ENCODE assay signal across 1 cellular context in the genomic region with DNA sequence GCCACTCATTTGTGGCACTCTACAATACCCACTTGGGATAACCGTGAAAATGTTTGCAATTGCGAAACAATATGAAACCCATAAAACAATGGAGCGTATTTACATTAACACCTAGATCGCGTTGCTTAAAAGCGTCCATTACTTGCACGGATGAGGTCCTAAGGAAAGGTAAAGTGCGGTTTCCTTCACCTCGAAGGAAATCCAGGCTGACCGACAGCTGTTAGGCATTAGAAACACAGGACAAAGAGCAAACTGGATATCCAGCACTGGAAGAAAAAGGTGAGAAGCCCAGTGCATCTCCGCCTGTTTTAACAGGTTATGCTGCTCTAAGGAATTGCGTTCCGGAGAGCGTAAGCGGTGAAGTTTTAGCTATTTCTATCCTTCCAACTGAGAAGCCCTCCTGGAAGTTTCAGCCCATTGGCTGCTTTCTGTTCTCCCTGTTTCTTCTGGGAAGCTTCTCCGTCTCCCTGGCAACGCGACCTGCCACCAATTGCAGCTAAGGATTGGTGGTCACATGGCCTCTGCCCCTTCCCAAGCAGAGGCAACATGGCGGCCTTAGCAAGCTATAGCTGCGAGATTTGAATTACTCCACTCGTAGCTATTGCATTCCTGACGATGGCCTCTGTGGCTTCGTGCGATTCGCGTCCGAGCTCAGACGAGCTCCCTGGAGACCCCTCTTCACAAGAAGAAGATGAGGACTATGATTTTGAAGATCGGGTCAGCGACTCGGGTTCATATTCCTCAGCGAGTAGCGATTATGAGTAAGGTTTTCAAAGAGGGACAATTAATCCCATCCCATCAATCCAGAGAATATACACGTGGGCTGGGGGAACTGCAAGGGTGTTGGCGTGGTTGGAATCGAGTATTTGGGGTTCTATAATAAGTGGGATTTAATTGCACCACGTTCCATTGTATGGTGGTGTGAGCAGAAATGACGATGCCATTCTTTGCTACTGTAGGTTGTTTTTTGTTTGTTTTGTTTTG.
TF ChIP-seq lines count a peak whose summit lies in the region.

A gene (plus strand): TSS at position 538 of the 984 bp plus-strand sequence. CDS start 78 bp downstream, at position 616.

TF ChIP-seq in HepG2, 621 proteins besides CTCF, POLR2A, EP300 and RAD21 (continued from another document and continues in another):
- 0 out of 2 replicates have a peak, but pooled peaks have one; percentile 59 for TF ChIP-seq ZNF136 (CRISPR knock-in tag; IDR thresholded peaks at IDR 0.05; ENCODE audit: low read depth)
- peak; percentile 94 for TF ChIP-seq KMT2B (CRISPR knock-in tag; IDR thresholded peaks at IDR 0.05)
- peak; percentile 51; the same call in 1 of the 2 replicates for TF ChIP-seq CHD2 (IDR thresholded peaks at IDR 0.05; ENCODE audit: low read depth, low read length)
- TF ChIP-seq ZMYM4 (CRISPR knock-in tag; IDR thresholded peaks at IDR 0.05) = peak; percentile 94
- peak; percentile 96 for TF ChIP-seq SAP130 (CRISPR knock-in tag; IDR thresholded peaks at IDR 0.05; ENCODE audit: low read depth)
- TF ChIP-seq, protein P1, sequence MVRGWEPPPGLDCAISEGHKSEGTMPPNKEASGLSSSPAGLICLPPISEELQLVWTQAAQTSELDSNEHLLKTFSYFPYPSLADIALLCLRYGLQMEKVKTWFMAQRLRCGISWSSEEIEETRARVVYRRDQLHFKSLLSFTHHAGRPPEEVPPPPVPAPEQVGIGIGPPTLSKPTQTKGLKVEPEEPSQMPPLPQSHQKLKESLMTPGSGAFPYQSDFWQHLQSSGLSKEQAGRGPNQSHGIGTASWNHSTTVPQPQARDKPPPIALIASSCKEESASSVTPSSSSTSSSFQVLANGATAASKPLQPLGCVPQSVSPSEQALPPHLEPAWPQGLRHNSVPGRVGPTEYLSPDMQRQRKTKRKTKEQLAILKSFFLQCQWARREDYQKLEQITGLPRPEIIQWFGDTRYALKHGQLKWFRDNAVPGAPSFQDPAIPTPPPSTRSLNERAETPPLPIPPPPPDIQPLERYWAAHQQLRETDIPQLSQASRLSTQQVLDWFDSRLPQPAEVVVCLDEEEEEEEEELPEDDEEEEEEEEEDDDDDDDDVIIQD (CRISPR knock-in tag; IDR thresholded peaks at IDR 0.05; ENCODE audit: low read depth) = peak; percentile 66; the same call in 1 of the 2 replicates
- no peak for TF ChIP-seq ZNF552 (CRISPR knock-in tag; IDR thresholded peaks at IDR 0.05; ENCODE audit: borderline replicate concordance)
- TF ChIP-seq, protein P2, sequence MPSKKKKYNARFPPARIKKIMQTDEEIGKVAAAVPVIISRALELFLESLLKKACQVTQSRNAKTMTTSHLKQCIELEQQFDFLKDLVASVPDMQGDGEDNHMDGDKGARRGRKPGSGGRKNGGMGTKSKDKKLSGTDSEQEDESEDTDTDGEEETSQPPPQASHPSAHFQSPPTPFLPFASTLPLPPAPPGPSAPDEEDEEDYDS (CRISPR knock-in tag; IDR thresholded peaks at IDR 0.05) = peak; percentile 22; the same call in 1 of the 2 replicates
- TF ChIP-seq HCFC1 (IDR thresholded peaks at IDR 0.05; ENCODE audit: low read depth, low read length) = 0 out of 2 replicates have a peak, but pooled peaks have one; percentile 18
- TF ChIP-seq ZNF644 (CRISPR knock-in tag; IDR thresholded peaks at IDR 0.05; ENCODE audit: low read depth) = peak; percentile 89
- TF ChIP-seq AKAP8 (CRISPR knock-in tag; IDR thresholded peaks at IDR 0.05) = no peak
- no peak for TF ChIP-seq ZNF354B (CRISPR knock-in tag; IDR thresholded peaks at IDR 0.05)
- no peak; the same call in 1 of the 2 replicates for TF ChIP-seq ZNF816 (CRISPR knock-in tag; IDR thresholded peaks at IDR 0.05; ENCODE audit: borderline replicate concordance)
- TF ChIP-seq ZNF598 (CRISPR knock-in tag; IDR thresholded peaks at IDR 0.05; ENCODE audit: borderline replicate concordance) = peak; percentile 73; the same call in 1 of the 2 replicates
- 0 out of 2 replicates have a peak, but pooled peaks have one; percentile 46 for TF ChIP-seq AHR (CRISPR knock-in tag; IDR thresholded peaks at IDR 0.05)
- TF ChIP-seq POGZ (CRISPR knock-in tag; IDR thresholded peaks at IDR 0.05) = peak; percentile 83
- 0 out of 2 replicates have a peak, but pooled peaks have one; percentile 65 for TF ChIP-seq YEATS2 (CRISPR knock-in tag; IDR thresholded peaks at IDR 0.05; ENCODE audit: borderline replicate concordance)
- TF ChIP-seq PHF21A (CRISPR knock-in tag; IDR thresholded peaks at IDR 0.05) = 0 out of 2 replicates have a peak, but pooled peaks have one; percentile 29
- TF ChIP-seq ZNF30 (CRISPR knock-in tag; IDR thresholded peaks at IDR 0.05) = 0 out of 2 replicates have a peak, but pooled peaks have one; percentile 54
- TF ChIP-seq THAP11 (CRISPR knock-in tag; IDR thresholded peaks at IDR 0.05) = peak; percentile 64
- TF ChIP-seq NFYC (CRISPR knock-in tag; IDR thresholded peaks at IDR 0.05) = peak; percentile 84
- TF ChIP-seq KDM2A (CRISPR knock-in tag; IDR thresholded peaks at IDR 0.05; ENCODE audit: borderline replicate concordance, low read depth) = peak; percentile 61
- no peak for TF ChIP-seq ZNF776 (CRISPR knock-in tag; IDR thresholded peaks at IDR 0.05)
- no peak for TF ChIP-seq ZNF570 (CRISPR knock-in tag; IDR thresholded peaks at IDR 0.05; ENCODE audit: borderline replicate concordance)
- TF ChIP-seq BORCS8-MEF2B (CRISPR knock-in tag; IDR thresholded peaks at IDR 0.05) = 0 out of 2 replicates have a peak, but pooled peaks have one; percentile 30
- TF ChIP-seq, protein P3, sequence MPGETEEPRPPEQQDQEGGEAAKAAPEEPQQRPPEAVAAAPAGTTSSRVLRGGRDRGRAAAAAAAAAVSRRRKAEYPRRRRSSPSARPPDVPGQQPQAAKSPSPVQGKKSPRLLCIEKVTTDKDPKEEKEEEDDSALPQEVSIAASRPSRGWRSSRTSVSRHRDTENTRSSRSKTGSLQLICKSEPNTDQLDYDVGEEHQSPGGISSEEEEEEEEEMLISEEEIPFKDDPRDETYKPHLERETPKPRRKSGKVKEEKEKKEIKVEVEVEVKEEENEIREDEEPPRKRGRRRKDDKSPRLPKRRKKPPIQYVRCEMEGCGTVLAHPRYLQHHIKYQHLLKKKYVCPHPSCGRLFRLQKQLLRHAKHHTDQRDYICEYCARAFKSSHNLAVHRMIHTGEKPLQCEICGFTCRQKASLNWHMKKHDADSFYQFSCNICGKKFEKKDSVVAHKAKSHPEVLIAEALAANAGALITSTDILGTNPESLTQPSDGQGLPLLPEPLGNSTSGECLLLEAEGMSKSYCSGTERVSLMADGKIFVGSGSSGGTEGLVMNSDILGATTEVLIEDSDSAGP (CRISPR knock-in tag; IDR thresholded peaks at IDR 0.05; ENCODE audit: borderline replicate concordance) = peak; percentile 32; the same call in 1 of the 2 replicates
- TF ChIP-seq, protein P4, sequence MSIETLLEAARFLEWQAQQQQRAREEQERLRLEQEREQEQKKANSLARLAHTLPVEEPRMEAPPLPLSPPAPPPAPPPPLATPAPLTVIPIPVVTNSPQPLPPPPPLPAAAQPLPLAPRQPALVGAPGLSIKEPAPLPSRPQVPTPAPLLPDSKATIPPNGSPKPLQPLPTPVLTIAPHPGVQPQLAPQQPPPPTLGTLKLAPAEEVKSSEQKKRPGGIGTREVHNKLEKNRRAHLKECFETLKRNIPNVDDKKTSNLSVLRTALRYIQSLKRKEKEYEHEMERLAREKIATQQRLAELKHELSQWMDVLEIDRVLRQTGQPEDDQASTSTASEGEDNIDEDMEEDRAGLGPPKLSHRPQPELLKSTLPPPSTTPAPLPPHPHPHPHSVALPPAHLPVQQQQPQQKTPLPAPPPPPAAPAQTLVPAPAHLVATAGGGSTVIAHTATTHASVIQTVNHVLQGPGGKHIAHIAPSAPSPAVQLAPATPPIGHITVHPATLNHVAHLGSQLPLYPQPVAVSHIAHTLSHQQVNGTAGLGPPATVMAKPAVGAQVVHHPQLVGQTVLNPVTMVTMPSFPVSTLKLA (IDR thresholded peaks at IDR 0.05) = peak; percentile 57
- peak; percentile 82 for TF ChIP-seq RAD51 (IDR thresholded peaks at IDR 0.05; ENCODE audit: borderline replicate concordance)
- TF ChIP-seq JUND (CRISPR knock-in tag; IDR thresholded peaks at IDR 0.05) = 0 out of 2 replicates have a peak, but pooled peaks have one; percentile 10
- TF ChIP-seq ZFX (CRISPR knock-in tag; IDR thresholded peaks at IDR 0.05; ENCODE audit: low read depth) = peak; percentile 30; the same call in 1 of the 2 replicates
- TF ChIP-seq, protein P5, sequence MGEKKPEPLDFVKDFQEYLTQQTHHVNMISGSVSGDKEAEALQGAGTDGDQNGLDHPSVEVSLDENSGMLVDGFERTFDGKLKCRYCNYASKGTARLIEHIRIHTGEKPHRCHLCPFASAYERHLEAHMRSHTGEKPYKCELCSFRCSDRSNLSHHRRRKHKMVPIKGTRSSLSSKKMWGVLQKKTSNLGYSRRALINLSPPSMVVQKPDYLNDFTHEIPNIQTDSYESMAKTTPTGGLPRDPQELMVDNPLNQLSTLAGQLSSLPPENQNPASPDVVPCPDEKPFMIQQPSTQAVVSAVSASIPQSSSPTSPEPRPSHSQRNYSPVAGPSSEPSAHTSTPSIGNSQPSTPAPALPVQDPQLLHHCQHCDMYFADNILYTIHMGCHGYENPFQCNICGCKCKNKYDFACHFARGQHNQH (CRISPR knock-in tag; IDR thresholded peaks at IDR 0.05) = peak; percentile 40; the same call in 1 of the 2 replicates
- 0 out of 2 replicates have a peak, but pooled peaks have one; percentile 33 for TF ChIP-seq NFRKB (IDR thresholded peaks at IDR 0.05)
- TF ChIP-seq ERF (CRISPR knock-in tag; IDR thresholded peaks at IDR 0.05) = peak; percentile 32; the same call in 1 of the 2 replicates
- 0 out of 2 replicates have a peak, but pooled peaks have one; percentile 16 for TF ChIP-seq ZNF350 (CRISPR knock-in tag; IDR thresholded peaks at IDR 0.05; ENCODE audit: borderline replicate concordance, low read depth)
- no peak for TF ChIP-seq NONO (IDR thresholded peaks at IDR 0.05)
- TF ChIP-seq NONO (CRISPR knock-in tag; conservative IDR thresholded peaks at IDR 0.05) = 0 out of 2 replicates have a peak, but pooled peaks have one; percentile 18
- 0 out of 2 replicates have a peak, but pooled peaks have one; percentile 58 for TF ChIP-seq ZNF547 (CRISPR knock-in tag; IDR thresholded peaks at IDR 0.05)
- TF ChIP-seq DMAP1 (CRISPR knock-in tag; IDR thresholded peaks at IDR 0.05) = peak; percentile 62; the same call in 1 of the 2 replicates
- peak; percentile 75; the same call in 1 of the 2 replicates for TF ChIP-seq HDAC2 (CRISPR knock-in tag; IDR thresholded peaks at IDR 0.05)
- TF ChIP-seq FOXA3 (CRISPR knock-in tag; IDR thresholded peaks at IDR 0.05) = peak; percentile 7; the same call in 1 of the 2 replicates
- TF ChIP-seq, protein P6, sequence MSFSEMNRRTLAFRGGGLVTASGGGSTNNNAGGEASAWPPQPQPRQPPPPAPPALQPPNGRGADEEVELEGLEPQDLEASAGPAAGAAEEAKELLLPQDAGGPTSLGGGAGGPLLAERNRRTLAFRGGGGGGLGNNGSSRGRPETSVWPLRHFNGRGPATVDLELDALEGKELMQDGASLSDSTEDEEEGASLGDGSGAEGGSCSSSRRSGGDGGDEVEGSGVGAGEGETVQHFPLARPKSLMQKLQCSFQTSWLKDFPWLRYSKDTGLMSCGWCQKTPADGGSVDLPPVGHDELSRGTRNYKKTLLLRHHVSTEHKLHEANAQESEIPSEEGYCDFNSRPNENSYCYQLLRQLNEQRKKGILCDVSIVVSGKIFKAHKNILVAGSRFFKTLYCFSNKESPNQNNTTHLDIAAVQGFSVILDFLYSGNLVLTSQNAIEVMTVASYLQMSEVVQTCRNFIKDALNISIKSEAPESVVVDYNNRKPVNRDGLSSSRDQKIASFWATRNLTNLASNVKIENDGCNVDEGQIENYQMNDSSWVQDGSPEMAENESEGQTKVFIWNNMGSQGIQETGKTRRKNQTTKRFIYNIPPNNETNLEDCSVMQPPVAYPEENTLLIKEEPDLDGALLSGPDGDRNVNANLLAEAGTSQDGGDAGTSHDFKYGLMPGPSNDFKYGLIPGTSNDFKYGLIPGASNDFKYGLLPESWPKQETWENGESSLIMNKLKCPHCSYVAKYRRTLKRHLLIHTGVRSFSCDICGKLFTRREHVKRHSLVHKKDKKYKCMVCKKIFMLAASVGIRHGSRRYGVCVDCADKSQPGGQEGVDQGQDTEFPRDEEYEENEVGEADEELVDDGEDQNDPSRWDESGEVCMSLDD (CRISPR knock-in tag; IDR thresholded peaks at IDR 0.05; ENCODE audit: borderline replicate concordance) = no peak
- 0 out of 2 replicates have a peak, but pooled peaks have one; percentile 12 for TF ChIP-seq RXRB (CRISPR knock-in tag; IDR thresholded peaks at IDR 0.05; ENCODE audit: borderline replicate concordance)
- TF ChIP-seq, protein P7, sequence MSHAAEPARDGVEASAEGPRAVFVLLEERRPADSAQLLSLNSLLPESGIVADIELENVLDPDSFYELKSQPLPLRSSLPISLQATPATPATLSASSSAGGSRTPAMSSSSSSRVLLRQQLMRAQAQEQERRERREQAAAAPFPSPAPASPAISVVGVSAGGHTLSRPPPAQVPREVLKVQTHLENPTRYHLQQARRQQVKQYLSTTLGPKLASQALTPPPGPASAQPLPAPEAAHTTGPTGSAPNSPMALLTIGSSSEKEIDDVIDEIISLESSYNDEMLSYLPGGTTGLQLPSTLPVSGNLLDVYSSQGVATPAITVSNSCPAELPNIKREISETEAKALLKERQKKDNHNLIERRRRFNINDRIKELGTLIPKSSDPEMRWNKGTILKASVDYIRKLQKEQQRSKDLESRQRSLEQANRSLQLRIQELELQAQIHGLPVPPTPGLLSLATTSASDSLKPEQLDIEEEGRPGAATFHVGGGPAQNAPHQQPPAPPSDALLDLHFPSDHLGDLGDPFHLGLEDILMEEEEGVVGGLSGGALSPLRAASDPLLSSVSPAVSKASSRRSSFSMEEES (CRISPR knock-in tag; IDR thresholded peaks at IDR 0.05) = peak; percentile 32; the same call in 1 of the 2 replicates
- peak; percentile 73; the same call in 1 of the 2 replicates for TF ChIP-seq ZNF605 (CRISPR knock-in tag; IDR thresholded peaks at IDR 0.05)
- TF ChIP-seq, protein P8, sequence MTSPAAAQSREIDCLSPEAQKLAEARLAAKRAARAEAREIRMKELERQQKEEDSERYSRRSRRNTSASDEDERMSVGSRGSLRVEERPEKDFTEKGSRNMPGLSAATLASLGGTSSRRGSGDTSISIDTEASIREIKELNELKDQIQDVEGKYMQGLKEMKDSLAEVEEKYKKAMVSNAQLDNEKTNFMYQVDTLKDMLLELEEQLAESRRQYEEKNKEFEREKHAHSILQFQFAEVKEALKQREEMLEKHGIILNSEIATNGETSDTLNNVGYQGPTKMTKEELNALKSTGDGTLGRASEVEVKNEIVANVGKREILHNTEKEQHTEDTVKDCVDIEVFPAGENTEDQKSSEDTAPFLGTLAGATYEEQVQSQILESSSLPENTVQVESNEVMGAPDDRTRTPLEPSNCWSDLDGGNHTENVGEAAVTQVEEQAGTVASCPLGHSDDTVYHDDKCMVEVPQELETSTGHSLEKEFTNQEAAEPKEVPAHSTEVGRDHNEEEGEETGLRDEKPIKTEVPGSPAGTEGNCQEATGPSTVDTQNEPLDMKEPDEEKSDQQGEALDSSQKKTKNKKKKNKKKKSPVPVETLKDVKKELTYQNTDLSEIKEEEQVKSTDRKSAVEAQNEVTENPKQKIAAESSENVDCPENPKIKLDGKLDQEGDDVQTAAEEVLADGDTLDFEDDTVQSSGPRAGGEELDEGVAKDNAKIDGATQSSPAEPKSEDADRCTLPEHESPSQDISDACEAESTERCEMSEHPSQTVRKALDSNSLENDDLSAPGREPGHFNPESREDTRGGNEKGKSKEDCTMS (CRISPR knock-in tag; conservative IDR thresholded peaks at IDR 0.05) = no peak
- TF ChIP-seq CEBPB (IDR thresholded peaks at IDR 0.05; ENCODE audit: borderline replicate concordance, low read depth, low read length) = peak; percentile 58; the same call in 1 of the 2 replicates
- TF ChIP-seq ZKSCAN5 (CRISPR knock-in tag; IDR thresholded peaks at IDR 0.05) = no peak
